Comparison of ENCODE assay signal across 22 cellular contexts in genomic region chr9:136297766-136298735, GRCh38. TPM values are rescaled to one million over a fixed set of nuclear protein-coding genes. Genes with fewer than 3 reads are reported as not detected.
"Had no signal": no experiment of that assay in that cellular context is flagged by ENCODE, and none has a peak within 500 bp of the region (broad histone marks: within the 10 kb centered on the region; RNA-seq: fewer than 3 reads in every experiment).

No MANE protein-coding gene starts in this region.

- ATAC-seq: activated CD8-positive, alpha-beta T cell treated with anti-CD3 and anti-CD28 coated beads for 36 hours; stimulated activated naive CD8-positive, alpha-beta T cell treated with anti-CD3 and anti-CD28 coated beads, Interleukin-15, amount 100 ng/mL, for 72 hours had no signal

- H3K4me3 Mint-ChIP-seq: activated CD8-positive, alpha-beta T cell treated with anti-CD3 and anti-CD28 coated beads for 36 hours; activated naive CD4-positive, alpha-beta T cell treated with anti-CD3 and anti-CD28 coated beads for 36 hours; activated T-cell treated with anti-CD3 and anti-CD28 coated beads, Interleukin-2, amount 50 U/mL, for 24 hours; nephron; stimulated activated naive CD8-positive, alpha-beta T cell treated with anti-CD3 and anti-CD28 coated beads, Interleukin-15, amount 100 ng/mL, for 72 hours had no signal

- H3K9me3 Mint-ChIP-seq: activated CD8-positive, alpha-beta T cell treated with anti-CD3 and anti-CD28 coated beads for 36 hours; activated naive CD4-positive, alpha-beta T cell treated with anti-CD3 and anti-CD28 coated beads for 36 hours; activated T-cell treated with anti-CD3 and anti-CD28 coated beads, Interleukin-2, amount 50 U/mL, for 24 hours; nephron; stimulated activated naive CD8-positive, alpha-beta T cell treated with anti-CD3 and anti-CD28 coated beads, Interleukin-15, amount 100 ng/mL, for 72 hours had no signal

- H3K4me1 Mint-ChIP-seq: nephron; stimulated activated naive CD8-positive, alpha-beta T cell treated with anti-CD3 and anti-CD28 coated beads, Interleukin-15, amount 100 ng/mL, for 72 hours had no signal

- H3K36me3 ChIP-seq: suprapubic skin, transverse colon, vagina had no signal

- H3K4me3 ChIP-seq: coronary artery, suprapubic skin, vagina had no signal

- H3K27ac Mint-ChIP-seq: activated CD8-positive, alpha-beta T cell treated with anti-CD3 and anti-CD28 coated beads for 36 hours; activated naive CD4-positive, alpha-beta T cell treated with anti-CD3 and anti-CD28 coated beads for 36 hours; activated T-cell treated with anti-CD3 and anti-CD28 coated beads, Interleukin-2, amount 50 U/mL, for 24 hours; nephron; stimulated activated naive CD8-positive, alpha-beta T cell treated with anti-CD3 and anti-CD28 coated beads, Interleukin-15, amount 100 ng/mL, for 72 hours had no signal

- H3K27ac ChIP-seq: coronary artery, suprapubic skin, vagina had no signal

- H3K27me3 ChIP-seq: transverse colon, vagina had no signal

- DNase-seq: activated CD4-positive, alpha-beta T cell treated with anti-CD3 and anti-CD28 coated beads for 48 hours; activated CD4-positive, CD25-positive, alpha-beta regulatory T cell; activated CD8-positive, alpha-beta T cell treated with anti-CD3 and anti-CD28 coated beads for 36 hours; activated naive CD4-positive, alpha-beta T cell treated with anti-CD3 and anti-CD28 coated beads for 36 hours; activated T-cell treated with anti-CD3 and anti-CD28 coated beads, Interleukin-2, amount 50 U/mL, for 24 hours; erythroblast; foreskin melanocyte; glutamatergic neuron; hippocampal formation; islet precursor cell; mammary epithelial cell; midbrain; stimulated activated naive CD8-positive, alpha-beta T cell treated with anti-CD3 and anti-CD28 coated beads, Interleukin-15, amount 100 ng/mL, for 72 hours; T-helper 9 cell had no signal

- H3K9me3 ChIP-seq: suprapubic skin, transverse colon, vagina had no signal

RNA-seq across cellular contexts. Expression of gene CCDC187, which starts 5.8 kb away (rescaled TPM):
- total RNA-seq: activated naive CD4-positive, alpha-beta T cell treated with anti-CD3 and anti-CD28 coated beads for 36 hours; aorta; omental fat pad; posterior vena cava; vagina had no signal
- polyA plus RNA-seq: aorta, mammary epithelial cell had no signal
